In the genomic region with DNA sequence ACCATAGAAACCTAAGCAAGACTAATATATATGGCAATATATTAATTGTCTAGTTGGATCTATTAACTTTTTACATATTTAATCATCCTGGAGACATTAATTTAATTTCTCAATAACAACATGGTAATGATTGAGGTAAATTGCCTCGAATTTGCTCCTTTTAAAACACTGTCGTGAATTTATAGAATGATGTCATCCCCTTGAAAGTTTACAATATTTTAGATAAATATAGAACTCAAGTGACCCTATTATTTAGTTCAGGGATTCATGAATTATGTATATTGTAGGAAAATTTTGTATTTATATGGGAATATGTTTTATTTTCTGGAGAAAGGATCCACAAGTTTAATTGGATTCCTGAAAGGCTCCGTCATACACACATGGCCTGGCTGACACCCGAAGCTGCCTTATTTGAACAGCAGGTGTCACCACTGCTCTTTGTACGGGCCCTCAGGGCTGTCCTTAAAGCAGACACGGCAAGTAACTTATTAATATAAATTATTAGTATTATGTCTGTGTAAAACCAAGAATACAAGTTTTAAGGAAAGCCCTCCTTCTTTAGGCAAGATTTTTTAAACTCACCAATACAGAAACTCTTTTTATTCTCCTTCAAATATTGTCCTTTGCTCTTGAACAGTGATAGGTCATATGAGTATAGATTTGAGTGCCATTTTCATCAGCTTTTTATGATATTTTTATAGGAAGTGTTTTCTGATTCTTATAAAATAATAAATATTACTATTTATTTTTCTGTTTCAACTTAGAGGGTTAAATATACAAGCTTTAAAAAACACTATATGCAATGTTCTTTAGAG, we compare ENCODE assay signal across 8 cellular contexts. TPM values are rescaled to one million over a fixed set of nuclear protein-coding genes. Genes with fewer than 3 reads are reported as not detected.
A peak's percentile ranks its signal among the peaks of the same experiment; 100 is the strongest.
DNase-seq lines count a peak whose midpoint lies in the region; ATAC-seq, FAIRE-seq and TF ChIP-seq lines count a peak whose summit lies in the region.

No MANE protein-coding gene starts in this region.

- H3K4me1 ChIP-seq in osteoblast (ENCODE audit: insufficient read depth, low read length) (peaks cover 13% of the 10 kb centered on the region), tibial artery (peaks cover 0 to 16% (median 12%) of the 10 kb centered on the region in 4 donors)

- H3K79me2 ChIP-seq in osteoblast (ENCODE audit: insufficient read depth, low read length): peaks cover 27% of the 10 kb centered on the region

- no peaks in the 10 kb centered on the region for H3K27me3 Mint-ChIP-seq in activated T-helper 17 cell treated with anti-CD3 and anti-CD28 coated beads, Interleukin-2, amount 50 U/mL, for 72 hours

- H3K27ac Mint-ChIP-seq in activated T-helper 17 cell treated with anti-CD3 and anti-CD28 coated beads, Interleukin-2, amount 50 U/mL, for 72 hours: no peak overlapping the region

- peak; percentile 83 for DNase-seq in EH (ENCODE audit: low read depth)
- peak; percentile 62 for DNase-seq in Jurkat, Clone E6-1 (ENCODE audit: low read depth, low spot score)
- DNase-seq in RCC 7860 (ENCODE audit: low spot score): peak; percentile 22
- DNase-seq in foreskin fibroblast: peak; percentile 76 to 92
- no peak for DNase-seq in osteoblast (ENCODE audit: insufficient read length, low spot score, missing footprints)
- peak; percentile 78 to 81 for DNase-seq in tibial artery

- H3K27ac ChIP-seq in osteoblast (ENCODE audit: low read depth, low read length) (no peak overlapping the region), tibial artery (peak overlapping the region in 1 of 2 donors; percentile 81)

- TF ChIP-seq CTCF in foreskin fibroblast (IDR thresholded peaks at IDR 0.05; ENCODE audit: low read depth, low read length) (peak; percentile 73), osteoblast (IDR thresholded peaks at IDR 0.05; ENCODE audit: extremely low read depth, low read depth, low read length) (peak; percentile 92), tibial artery (IDR thresholded peaks at IDR 0.05) (peak; percentile 70 to 77)

- H4K20me1 ChIP-seq in osteoblast (ENCODE audit: insufficient read depth, low read length): peaks cover 22% of the 10 kb centered on the region

- H3K27me3 ChIP-seq in osteoblast (ENCODE audit: insufficient read depth, low read length) (no peaks in the 10 kb centered on the region), tibial artery (no peaks in the 10 kb centered on the region)

- H3K4me3 ChIP-seq in Jurkat, Clone E6-1 (ENCODE audit: low read length): no peak overlapping the region
- no peak overlapping the region for H3K4me3 ChIP-seq in foreskin fibroblast (ENCODE audit: low read depth in 1 of 2, low read length in 2 of 2)
- H3K4me3 ChIP-seq in osteoblast (ENCODE audit: insufficient read depth, low read length): no peak overlapping the region
- no peak overlapping the region for H3K4me3 ChIP-seq in tibial artery

- no peak overlapping the region for H3K4me3 Mint-ChIP-seq in activated T-helper 17 cell treated with anti-CD3 and anti-CD28 coated beads, Interleukin-2, amount 50 U/mL, for 72 hours

- peaks cover 14% of the 10 kb centered on the region for H3K4me1 Mint-ChIP-seq in activated T-helper 17 cell treated with anti-CD3 and anti-CD28 coated beads, Interleukin-2, amount 50 U/mL, for 72 hours

- intact Hi-C loops in tibial artery (cut with DNase I; ENCODE audit: low total_unique reads): no loop called here

- H3K4me2 ChIP-seq in osteoblast (ENCODE audit: insufficient read depth, low read length): no peak overlapping the region

- H3K9me3 Mint-ChIP-seq in activated T-helper 17 cell treated with anti-CD3 and anti-CD28 coated beads, Interleukin-2, amount 50 U/mL, for 72 hours: no peaks in the 10 kb centered on the region

- H3K36me3 Mint-ChIP-seq in activated T-helper 17 cell treated with anti-CD3 and anti-CD28 coated beads, Interleukin-2, amount 50 U/mL, for 72 hours (ENCODE audit: low read depth): peaks cover 21% of the 10 kb centered on the region

- peak; percentile 28 for FAIRE-seq in RCC 7860 (lab: Jason Lieb, UNC)

- no peak overlapping the region for H2AFZ ChIP-seq in osteoblast (ENCODE audit: low read length)

- H3K36me3 ChIP-seq in osteoblast (ENCODE audit: insufficient read depth, low read length) (peaks cover 7% of the 10 kb centered on the region), tibial artery (peaks cover 0 to 4% (median 2%) of the 10 kb centered on the region in 3 donors)

- ATAC-seq in GM21723 (IDR thresholded peaks at IDR 0.05; ENCODE audit: unreplicated experiment): peak; percentile 58
- peak; percentile 46 for ATAC-seq in activated T-helper 17 cell treated with anti-CD3 and anti-CD28 coated beads, Interleukin-2, amount 50 U/mL, for 72 hours (replicated peaks)

- H3K9me3 ChIP-seq in osteoblast (ENCODE audit: low read depth, low read length) (no peaks in the 10 kb centered on the region), tibial artery (no peaks in the 10 kb centered on the region)

RNA-seq across cellular contexts. Expression of gene PLRG1, which starts 1.9 kb away (rescaled TPM):
- 94.5 TPM for polyA plus RNA-seq in Jurkat, Clone E6-1 (2012; ENCODE audit: insufficient read depth, insufficient read length)
- total RNA-seq in activated T-helper 17 cell treated with anti-CD3 and anti-CD28 coated beads, Interleukin-2, amount 50 U/mL, for 72 hours: 100 to 1,000 TPM in 1 of 2 donors, 10 to 100 TPM in 1; 85.5 to 125 TPM
- 79.9 and 81.8 TPM in 2 replicates for total RNA-seq in osteoblast

RNA-seq across cellular contexts. Expression of gene FGB, which starts 10.7 kb away (rescaled TPM):
- polyA plus RNA-seq in Jurkat, Clone E6-1 (2012; ENCODE audit: insufficient read depth, insufficient read length): not detected
- total RNA-seq in activated T-helper 17 cell treated with anti-CD3 and anti-CD28 coated beads, Interleukin-2, amount 50 U/mL, for 72 hours: not detected
- total RNA-seq in osteoblast: not detected in 2 replicates

RNA-seq across cellular contexts. Expression of gene FGA, which starts 38.5 kb away (rescaled TPM):
- not detected for polyA plus RNA-seq in Jurkat, Clone E6-1 (2012; ENCODE audit: insufficient read depth, insufficient read length)
- not detected for total RNA-seq in activated T-helper 17 cell treated with anti-CD3 and anti-CD28 coated beads, Interleukin-2, amount 50 U/mL, for 72 hours
- total RNA-seq in osteoblast: not detected in 2 replicates
